ENCODE assay signal across 17 cellular contexts in genomic region chr6:137002505-137002904, GRCh38. TPM values are rescaled to one million over a fixed set of nuclear protein-coding genes. Genes with fewer than 3 reads are reported as not detected.
"Had no signal": no experiment of that assay in that cellular context is flagged by ENCODE, and none has a peak within 500 bp of the region (broad histone marks: within the 10 kb centered on the region; RNA-seq: fewer than 3 reads in every experiment).

No MANE protein-coding gene starts in this region.

- H3K27ac ChIP-seq: cardiac muscle cell, right atrium auricular region, tibial artery had no signal

- H3K36me3 ChIP-seq: cardiac muscle cell, right atrium auricular region had no signal

- H3K4me1 ChIP-seq: right atrium auricular region, tibial artery had no signal

- H3K9me3 ChIP-seq: right atrium auricular region, tibial artery had no signal

- DNase-seq: activated CD4-positive, alpha-beta T cell treated with anti-CD3 and anti-CD28 coated beads for 48 hours; activated CD4-positive, CD25-positive, alpha-beta regulatory T cell; activated CD8-positive, alpha-beta T cell treated with anti-CD3 and anti-CD28 coated beads for 36 hours; activated naive CD4-positive, alpha-beta T cell treated with Interleukin-2 at 50 U/mL for 16 hours; activated naive CD8-positive, alpha-beta T cell treated with anti-CD3 and anti-CD28 coated beads, Interleukin-2, amount 10 ng/mL, durations not matched to agents 7 days and 5 days; activated T-cell treated with anti-CD3 and anti-CD28 coated beads, Interleukin-2, amount 50 U/mL, for 1 hour; amygdala; effector CD8-positive, alpha-beta T cell; left cardiac atrium; occipital lobe; stimulated activated naive CD8-positive, alpha-beta T cell treated with anti-CD3 and anti-CD28 coated beads, Interleukin-15, Interleukin-2, amounts not matched to agents 100 U/mL and 50 U/mL, for 24 hours; substantia nigra; tibial artery had no signal

- H3K27me3 ChIP-seq: cardiac muscle cell, right atrium auricular region had no signal

- H3K4me3 ChIP-seq: cardiac muscle cell, lung, right atrium auricular region, tibial artery had no signal

RNA-seq across cellular contexts. Expression of gene IL20RA, which starts 42.3 kb away (rescaled TPM):
- total RNA-seq: activated CD8-positive, alpha-beta T cell treated with anti-CD3 and anti-CD28 coated beads for 36 hours; activated naive CD8-positive, alpha-beta T cell treated with anti-CD3 and anti-CD28 coated beads, Interleukin-2, amount 10 ng/mL, durations not matched to agents 7 days and 5 days; endothelial cell of umbilical vein had no signal
